Comparison of ENCODE assay signal across 6 cellular contexts in genomic region chr19:6864325-6864724, GRCh38. TPM values are rescaled to one million over a fixed set of nuclear protein-coding genes. Genes with fewer than 3 reads are reported as not detected.
"Had no signal": no experiment of that assay in that cellular context is flagged by ENCODE, and none has a peak within 500 bp of the region (broad histone marks: within the 10 kb centered on the region; RNA-seq: fewer than 3 reads in every experiment).

No MANE protein-coding gene starts in this region.

RNA-seq across cellular contexts. Expression of gene ADGRE1, which starts 23.1 kb away (rescaled TPM):
- total RNA-seq: HepG2, IMR-90, LHCN-M2, MCF 10A, PC-9, SJSA1 had no signal
- polyA plus RNA-seq: HepG2, IMR-90 had no signal
